ENCODE assay signal across 10 cellular contexts in the genomic region with DNA sequence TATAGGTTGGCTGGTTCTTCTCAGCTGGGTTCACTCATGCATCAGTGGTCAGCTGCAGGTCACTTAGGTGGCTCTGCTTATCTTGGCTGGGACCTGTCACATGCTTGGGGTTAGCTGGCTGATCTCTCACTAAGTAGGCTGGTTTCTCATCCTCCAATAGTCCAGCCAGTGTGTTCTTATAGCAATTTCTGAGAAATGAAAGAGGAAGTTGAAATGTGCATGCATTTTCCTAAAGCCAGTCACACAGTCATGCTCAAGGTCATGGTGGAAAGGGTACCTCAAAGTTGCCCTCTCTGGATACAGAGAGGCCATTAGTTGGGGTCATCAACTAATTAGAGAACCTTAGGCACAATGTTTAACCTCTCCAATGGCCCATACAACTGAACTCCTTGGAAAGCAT.
DNase-seq lines count a peak whose midpoint lies in the region; ATAC-seq and TF ChIP-seq lines count a peak whose summit lies in the region.
"Had no signal": no experiment of that assay in that cellular context is flagged by ENCODE, and none has a peak within 500 bp of the region (broad histone marks: within the 10 kb centered on the region; RNA-seq: fewer than 3 reads in every experiment).

No MANE protein-coding gene starts in this region.

- no peak overlapping the region for H3K4me2 ChIP-seq in osteoblast (ENCODE audit: insufficient read depth, low read length)

- H3K27ac ChIP-seq in osteoblast (ENCODE audit: low read depth, low read length) = no peak overlapping the region
- H3K27ac ChIP-seq in CD8-positive, alpha-beta T cell (ENCODE audit: low read depth, low read length) = no peak overlapping the region
- no peak overlapping the region for H3K27ac ChIP-seq in tibial artery

- TF ChIP-seq CTCF in osteoblast (IDR thresholded peaks at IDR 0.05; ENCODE audit: extremely low read depth, low read depth, low read length) = no peak
- TF ChIP-seq CTCF in CD8-positive, alpha-beta T cell (IDR thresholded peaks at IDR 0.05) = no peak
- TF ChIP-seq CTCF in tibial artery (IDR thresholded peaks at IDR 0.05) = no peak

- H3K27ac Mint-ChIP-seq in CD8-positive, alpha-beta T cell = no peak overlapping the region

- CTCF ChIA-PET in CD8-positive, alpha-beta T cell (lab: Charles Lee) = interaction anchor here (1.3 kb wide), 1 partner anchor 14 kb away, joined by 3 read pairs; no protein-coding TSS in a partner anchor

- no peaks in the 10 kb centered on the region for H3K9me3 Mint-ChIP-seq in CD8-positive, alpha-beta T cell

- H3K27me3 ChIP-seq in osteoblast (ENCODE audit: insufficient read depth, low read length) (no peaks in the 10 kb centered on the region), tibial artery (no peaks in the 10 kb centered on the region)
- no peaks in the 10 kb centered on the region for H3K27me3 ChIP-seq in CD8-positive, alpha-beta T cell (ENCODE audit: insufficient read depth, low read length)

- H3K79me2 ChIP-seq in osteoblast (ENCODE audit: insufficient read depth, low read length) = no peaks in the 10 kb centered on the region

- H3K36me3 Mint-ChIP-seq in CD8-positive, alpha-beta T cell = no peaks in the 10 kb centered on the region

- POLR2A ChIA-PET in CD8-positive, alpha-beta T cell (lab: Charles Lee) = no interaction called here

- no peaks in the 10 kb centered on the region for H3K36me3 ChIP-seq in osteoblast (ENCODE audit: insufficient read depth, low read length)
- no peaks in the 10 kb centered on the region for H3K36me3 ChIP-seq in CD8-positive, alpha-beta T cell (ENCODE audit: insufficient read depth, low read length)
- H3K36me3 ChIP-seq in tibial artery = no peaks in the 10 kb centered on the region

- H3K4me3 Mint-ChIP-seq in CD8-positive, alpha-beta T cell = no peak overlapping the region

- H3K4me3 ChIP-seq in osteoblast (ENCODE audit: insufficient read depth, low read length) = no peak overlapping the region
- H3K4me3 ChIP-seq in CD8-positive, alpha-beta T cell (ENCODE audit: low read depth, low read length) = no peak overlapping the region
- H3K4me3 ChIP-seq in tibial artery = no peak overlapping the region

- H4K20me1 ChIP-seq in osteoblast (ENCODE audit: insufficient read depth, low read length) = peaks cover 2% of the 10 kb centered on the region

- intact Hi-C loops in CD8-positive, alpha-beta T cell (cut with DNase I, micrococcal nuclease) = no loop called here
- intact Hi-C loops in tibial artery (cut with DNase I; ENCODE audit: low total_unique reads) = no loop called here

- H2AFZ ChIP-seq in osteoblast (ENCODE audit: low read length) = no peak overlapping the region

- H3K4me1 Mint-ChIP-seq in CD8-positive, alpha-beta T cell (ENCODE audit: low read depth) = peaks cover 22% of the 10 kb centered on the region

- no peaks in the 10 kb centered on the region for H3K27me3 Mint-ChIP-seq in CD8-positive, alpha-beta T cell (ENCODE audit: low read depth)

- H3K4me1 ChIP-seq in osteoblast (ENCODE audit: insufficient read depth, low read length) = peaks cover 8% of the 10 kb centered on the region
- H3K4me1 ChIP-seq in CD8-positive, alpha-beta T cell (ENCODE audit: insufficient read depth, low read length) = peaks cover 22% of the 10 kb centered on the region
- peaks cover 0 to 11% (median 0%) of the 10 kb centered on the region in 4 donors for H3K4me1 ChIP-seq in tibial artery

- ATAC-seq in GM19438 (IDR thresholded peaks at IDR 0.05; ENCODE audit: low read depth, unreplicated experiment) (peak; percentile 86), HG03025 (IDR thresholded peaks at IDR 0.05; ENCODE audit: low FRiP score, unreplicated experiment) (peak; percentile 88)
- no peak for ATAC-seq in CD8-positive, alpha-beta T cell

- H3K9me3 ChIP-seq in osteoblast (ENCODE audit: low read depth, low read length) (no peaks in the 10 kb centered on the region), tibial artery (no peaks in the 10 kb centered on the region)
- no peaks in the 10 kb centered on the region for H3K9me3 ChIP-seq in CD8-positive, alpha-beta T cell (ENCODE audit: low read length)

- DNase-seq in CD1c-positive myeloid dendritic cell (ENCODE audit: extremely low spot score) (peak; percentile 52), NOMO-1 treated with DMSO at 0.1 percent for 48 hours (lab: John Stamatoyannopoulos, UW; ENCODE audit: unreplicated experiment) (peak; percentile 82), osteoblast (ENCODE audit: insufficient read length, low spot score, missing footprints) (no peak), KG1 (lab: John Stamatoyannopoulos, UW) (no peak), tibial artery (no peak)
- DNase-seq in CD8-positive, alpha-beta T cell = no peak
- DNase-seq: activated naive CD4-positive, alpha-beta T cell; NCI-H1417 had no signal

Comparison
In these comparisons a context has a peak if more than half of its experiments do, and no peak if none do; other contexts are left out.
1. DNase-seq: peak in CD1c-positive myeloid dendritic cell (single experiment) and NOMO-1 treated with DMSO at 0.1 percent for 48 hours (single experiment); none in osteoblast (single experiment), KG1 (single experiment), CD8-positive, alpha-beta T cell (0 of 7) and tibial artery (0 of 2).